In the genomic region with DNA sequence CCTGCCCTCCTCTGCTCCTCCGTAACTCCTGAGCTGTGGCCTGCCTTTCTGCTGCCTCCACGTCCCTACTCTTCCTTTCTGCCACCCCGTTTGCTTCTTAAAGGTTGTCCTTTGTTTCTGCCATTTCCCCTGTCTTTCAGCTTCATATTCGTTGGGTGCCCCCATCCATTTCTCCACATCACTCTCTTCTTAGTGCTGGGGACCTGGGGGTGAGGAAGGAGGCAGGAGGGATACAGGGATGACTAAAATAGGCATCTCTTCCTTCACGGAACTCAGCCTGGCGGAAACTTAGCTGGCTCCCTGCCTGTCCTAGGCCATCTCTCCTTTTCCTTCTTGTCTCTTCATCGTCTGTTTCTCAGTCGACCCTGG, we compare ENCODE assay signal across 8 cellular contexts.
A peak's percentile ranks its signal among the peaks of the same experiment; 100 is the strongest.
DNase-seq lines count a peak whose midpoint lies in the region; ATAC-seq and TF ChIP-seq lines count a peak whose summit lies in the region.

No MANE protein-coding gene starts in this region.

- no peak overlapping the region for H4K91ac ChIP-seq in H9 (ENCODE audit: insufficient read length, low read depth, low read length)

- no peaks in the 10 kb centered on the region for H3K23me2 ChIP-seq in H9 (ENCODE audit: insufficient read length, low read depth, low read length, poor library complexity, severe bottlenecking)

- no peak overlapping the region for H2AK5ac ChIP-seq in H9 (ENCODE audit: insufficient read length, low read length)

- no peak overlapping the region for H3K23ac ChIP-seq in H9 (ENCODE audit: insufficient read length, low read depth, low read length)

- H3K18ac ChIP-seq in H9 (ENCODE audit: insufficient read length, low read depth, low read length) = no peak overlapping the region

- CTCF ChIA-PET in WTC11 (lab: Charles Lee) = interaction anchor here (0.6 to 14.7 kb wide), 22 partner anchors 8 to 162 kb away, joined by 3 to 475 read pairs (median 4); a partner anchor contains a TSS

- no peaks in the 10 kb centered on the region for H3K79me1 ChIP-seq in H9 (ENCODE audit: insufficient read depth, low read depth, low read length, poor library complexity, severe bottlenecking)

- H3K14ac ChIP-seq in H9 (ENCODE audit: insufficient read depth, low read length) = no peak overlapping the region

- H3K27me3 Mint-ChIP-seq in H9 (ENCODE audit: low read depth) (peaks cover 41% of the 10 kb centered on the region), WTC11 (ENCODE audit: low read depth) (peaks cover 49% of the 10 kb centered on the region)

- peaks cover 2 to 4% of the 10 kb centered on the region in 2 experiments; a peak in 3 of 5 replicates for H3K9me3 Mint-ChIP-seq in H9
- H3K9me3 Mint-ChIP-seq in WTC11 = peaks cover 4% of the 10 kb centered on the region; the same call in 1 of the 2 replicates

- no peaks in the 10 kb centered on the region for H4K20me1 ChIP-seq in H9 (ENCODE audit: control insufficient read depth, insufficient read depth, insufficient read length)

- no peak overlapping the region for H3K56ac ChIP-seq in H9 (ENCODE audit: insufficient read length, low read depth, low read length)

- H3K9me3 ChIP-seq in H9 (ENCODE audit: control insufficient read depth, low read depth, low read length) (no peaks in the 10 kb centered on the region), iPS DF 6.9 (ENCODE audit: control insufficient read depth, insufficient read depth, low read length) (no peaks in the 10 kb centered on the region), skeletal muscle satellite cell (replicated peaks; ENCODE audit: low read length) (no peaks in the 10 kb centered on the region)

- POLR2A ChIA-PET in WTC11 (lab: Charles Lee) = no interaction called here

- H3K36me3 Mint-ChIP-seq in H9 (ENCODE audit: insufficient read depth in 1 of 3, low read depth in 3 of 3) (peaks cover 5 to 8% (median 6%) of the 10 kb centered on the region in 3 experiments; a peak in 6 of 7 replicates), WTC11 (peaks cover 9% of the 10 kb centered on the region)

- H3K27ac ChIP-seq in H9 (ENCODE audit: insufficient read length, low read depth, low read length) (no peak overlapping the region), iPS DF 6.9 (ENCODE audit: low read length) (no peak overlapping the region)

- no peak overlapping the region for H3K9ac ChIP-seq in H9 (ENCODE audit: extremely low read depth, insufficient read length, low read length)
- peak overlapping the region; percentile 32 for H3K9ac ChIP-seq in skeletal muscle satellite cell (ENCODE audit: low read depth, low read length)

- H3T11ph ChIP-seq in H9 (ENCODE audit: low read length) = no peak overlapping the region

- no peaks in the 10 kb centered on the region for H3K36me3 ChIP-seq in iPS DF 6.9 (ENCODE audit: control insufficient read depth, insufficient read depth, low read length)
- H3K36me3 ChIP-seq in skeletal muscle satellite cell (ENCODE audit: insufficient read depth, low read length) = no peaks in the 10 kb centered on the region

- H3K4me3 ChIP-seq in iPS DF 6.9 (ENCODE audit: low read length) (peak overlapping the region; percentile 63; the same call in 1 of the 2 replicates), skeletal muscle satellite cell (ENCODE audit: low read length) (peak overlapping the region; percentile 69)

- no peak overlapping the region for H2BK12ac ChIP-seq in H9 (ENCODE audit: insufficient read length, low read depth, low read length)

- no peak overlapping the region for H2BK5ac ChIP-seq in H9 (ENCODE audit: insufficient read length, low read length)

- no peak overlapping the region for H3K4ac ChIP-seq in H9 (ENCODE audit: low read depth, low read length)

- no peak for TF ChIP-seq CTCF in H9 (conservative IDR thresholded peaks at IDR 0.05)
- TF ChIP-seq CTCF in WTC11 (IDR thresholded peaks at IDR 0.05) = no peak; the same call in 1 of the 2 replicates
- no peak for TF ChIP-seq CTCF in GM20000 (IDR thresholded peaks at IDR 0.05; ENCODE audit: extremely low read depth, missing control alignments)

- ATAC-seq in WTC11 = peak; percentile 1
- no peak for ATAC-seq in GM18907 (IDR thresholded peaks at IDR 0.05; ENCODE audit: unreplicated experiment)

- no peak overlapping the region for H2BK15ac ChIP-seq in H9 (ENCODE audit: low read depth, low read length)

- H2AFZ ChIP-seq in H9 (ENCODE audit: low read length) = no peak overlapping the region

- H3K27me3 ChIP-seq in H9 (ENCODE audit: insufficient read depth, low read length) = peaks cover 5% of the 10 kb centered on the region; the same call in 1 of the 2 replicates
- peaks cover 1% of the 10 kb centered on the region; the same call in 1 of the 2 replicates for H3K27me3 ChIP-seq in iPS DF 6.9 (ENCODE audit: control insufficient read depth, insufficient read depth, low read length)
- peaks cover 31% of the 10 kb centered on the region for H3K27me3 ChIP-seq in skeletal muscle satellite cell (ENCODE audit: control insufficient read depth, insufficient read depth, low read length)

- H3K4me1 ChIP-seq in H9 (ENCODE audit: insufficient read depth, low read length) (peaks cover 10% of the 10 kb centered on the region; the same call in 1 of the 2 replicates), iPS DF 6.9 (ENCODE audit: control insufficient read depth, insufficient read depth, low read length) (peaks cover 8% of the 10 kb centered on the region; the same call in 1 of the 2 replicates), skeletal muscle satellite cell (ENCODE audit: control insufficient read depth, insufficient read depth, low read length) (peaks cover 4% of the 10 kb centered on the region)

- H3K4me3 Mint-ChIP-seq in H9 (peak overlapping the region; percentile 68 to 77), WTC11 (peak overlapping the region; percentile 79)

- no peak overlapping the region for H2BK120ac ChIP-seq in H9 (ENCODE audit: low read depth, low read length, poor library complexity, severe bottlenecking)

- H3K4me2 ChIP-seq in H9 (ENCODE audit: insufficient read depth, insufficient read length, low read length) = peak overlapping the region; percentile 59
- H3K4me2 ChIP-seq in skeletal muscle satellite cell (ENCODE audit: low read length) = peak overlapping the region; percentile 85

- peak overlapping the region in 1 of 3 experiments; percentile 36; a peak in 2 of 7 replicates for H3K27ac Mint-ChIP-seq in H9
- H3K27ac Mint-ChIP-seq in WTC11 = 0 out of 2 replicates have a peak overlapping the region, but pooled peaks have one; percentile 42

- DNase-seq in H9 (no peak), WTC11 (ENCODE audit: low spot score) (no peak), iPS DF 6.9 (ENCODE audit: low read depth, low spot score) (no peak), NCI-H1436 treated with DMSO at 0.1 percent for 48 hours (lab: John Stamatoyannopoulos, UW) (no peak), NCI-H1417 (lab: John Stamatoyannopoulos, UW) (no peak), GM20000 (ENCODE audit: low spot score) (no peak)

- no peak overlapping the region for H2BK20ac ChIP-seq in H9 (ENCODE audit: low read depth, low read length, poor library complexity, severe bottlenecking)

- H3K79me2 ChIP-seq in H9 (ENCODE audit: insufficient read depth, low read length) = no peaks in the 10 kb centered on the region

- no CpG with 5 or more reads among the region's 8 CpGs for WGBS in H9 (ENCODE audit: extremely low coverage, insufficient read length, low lambda C conversion rate)
- no CpG with 5 or more reads among the region's 8 CpGs for WGBS in iPS DF 6.9 (ENCODE audit: insufficient coverage, insufficient read length)

- no peak overlapping the region for H4K8ac ChIP-seq in H9 (replicated peaks; ENCODE audit: insufficient read length, low read depth, low read length)

- H4K5ac ChIP-seq in H9 (ENCODE audit: insufficient read length, low read depth, low read length) = no peak overlapping the region

- H3K4me1 Mint-ChIP-seq in H9 = peaks cover 38 to 46% of the 10 kb centered on the region in 2 experiments
- H3K4me1 Mint-ChIP-seq in WTC11 = peaks cover 51% of the 10 kb centered on the region

TF ChIP-seq in WTC11, 78 proteins besides CTCF, POLR2A, EP300 and RAD21 (continues in another document):
- TF ChIP-seq, protein P1, sequence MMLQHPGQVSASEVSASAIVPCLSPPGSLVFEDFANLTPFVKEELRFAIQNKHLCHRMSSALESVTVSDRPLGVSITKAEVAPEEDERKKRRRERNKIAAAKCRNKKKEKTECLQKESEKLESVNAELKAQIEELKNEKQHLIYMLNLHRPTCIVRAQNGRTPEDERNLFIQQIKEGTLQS (CRISPR knock-in tag; conservative IDR thresholded peaks at IDR 0.05) = no peak
- TF ChIP-seq, protein P2, sequence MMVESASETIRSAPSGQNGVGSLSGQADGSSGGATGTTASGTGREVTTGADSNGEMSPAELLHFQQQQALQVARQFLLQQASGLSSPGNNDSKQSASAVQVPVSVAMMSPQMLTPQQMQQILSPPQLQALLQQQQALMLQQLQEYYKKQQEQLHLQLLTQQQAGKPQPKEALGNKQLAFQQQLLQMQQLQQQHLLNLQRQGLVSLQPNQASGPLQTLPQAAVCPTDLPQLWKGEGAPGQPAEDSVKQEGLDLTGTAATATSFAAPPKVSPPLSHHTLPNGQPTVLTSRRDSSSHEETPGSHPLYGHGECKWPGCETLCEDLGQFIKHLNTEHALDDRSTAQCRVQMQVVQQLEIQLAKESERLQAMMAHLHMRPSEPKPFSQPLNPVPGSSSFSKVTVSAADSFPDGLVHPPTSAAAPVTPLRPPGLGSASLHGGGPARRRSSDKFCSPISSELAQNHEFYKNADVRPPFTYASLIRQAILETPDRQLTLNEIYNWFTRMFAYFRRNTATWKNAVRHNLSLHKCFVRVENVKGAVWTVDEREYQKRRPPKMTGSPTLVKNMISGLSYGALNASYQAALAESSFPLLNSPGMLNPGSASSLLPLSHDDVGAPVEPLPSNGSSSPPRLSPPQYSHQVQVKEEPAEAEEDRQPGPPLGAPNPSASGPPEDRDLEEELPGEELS (CRISPR knock-in tag; IDR thresholded peaks at IDR 0.05) = no peak
- no peak for TF ChIP-seq SP1 (CRISPR knock-in tag; conservative IDR thresholded peaks at IDR 0.05)
- TF ChIP-seq FOXJ3 (CRISPR knock-in tag; IDR thresholded peaks at IDR 0.05; ENCODE audit: borderline replicate concordance) = no peak
